ENCODE assay signal across 1 cellular context in genomic region chr18:57475903-57476302, GRCh38.
TF ChIP-seq lines count a peak whose summit lies in the region.

No MANE protein-coding gene starts in this region.

TF ChIP-seq in GM23338, 12 proteins besides CTCF, POLR2A, EP300 and RAD21 (continued from another document):
- TF ChIP-seq, protein P1, sequence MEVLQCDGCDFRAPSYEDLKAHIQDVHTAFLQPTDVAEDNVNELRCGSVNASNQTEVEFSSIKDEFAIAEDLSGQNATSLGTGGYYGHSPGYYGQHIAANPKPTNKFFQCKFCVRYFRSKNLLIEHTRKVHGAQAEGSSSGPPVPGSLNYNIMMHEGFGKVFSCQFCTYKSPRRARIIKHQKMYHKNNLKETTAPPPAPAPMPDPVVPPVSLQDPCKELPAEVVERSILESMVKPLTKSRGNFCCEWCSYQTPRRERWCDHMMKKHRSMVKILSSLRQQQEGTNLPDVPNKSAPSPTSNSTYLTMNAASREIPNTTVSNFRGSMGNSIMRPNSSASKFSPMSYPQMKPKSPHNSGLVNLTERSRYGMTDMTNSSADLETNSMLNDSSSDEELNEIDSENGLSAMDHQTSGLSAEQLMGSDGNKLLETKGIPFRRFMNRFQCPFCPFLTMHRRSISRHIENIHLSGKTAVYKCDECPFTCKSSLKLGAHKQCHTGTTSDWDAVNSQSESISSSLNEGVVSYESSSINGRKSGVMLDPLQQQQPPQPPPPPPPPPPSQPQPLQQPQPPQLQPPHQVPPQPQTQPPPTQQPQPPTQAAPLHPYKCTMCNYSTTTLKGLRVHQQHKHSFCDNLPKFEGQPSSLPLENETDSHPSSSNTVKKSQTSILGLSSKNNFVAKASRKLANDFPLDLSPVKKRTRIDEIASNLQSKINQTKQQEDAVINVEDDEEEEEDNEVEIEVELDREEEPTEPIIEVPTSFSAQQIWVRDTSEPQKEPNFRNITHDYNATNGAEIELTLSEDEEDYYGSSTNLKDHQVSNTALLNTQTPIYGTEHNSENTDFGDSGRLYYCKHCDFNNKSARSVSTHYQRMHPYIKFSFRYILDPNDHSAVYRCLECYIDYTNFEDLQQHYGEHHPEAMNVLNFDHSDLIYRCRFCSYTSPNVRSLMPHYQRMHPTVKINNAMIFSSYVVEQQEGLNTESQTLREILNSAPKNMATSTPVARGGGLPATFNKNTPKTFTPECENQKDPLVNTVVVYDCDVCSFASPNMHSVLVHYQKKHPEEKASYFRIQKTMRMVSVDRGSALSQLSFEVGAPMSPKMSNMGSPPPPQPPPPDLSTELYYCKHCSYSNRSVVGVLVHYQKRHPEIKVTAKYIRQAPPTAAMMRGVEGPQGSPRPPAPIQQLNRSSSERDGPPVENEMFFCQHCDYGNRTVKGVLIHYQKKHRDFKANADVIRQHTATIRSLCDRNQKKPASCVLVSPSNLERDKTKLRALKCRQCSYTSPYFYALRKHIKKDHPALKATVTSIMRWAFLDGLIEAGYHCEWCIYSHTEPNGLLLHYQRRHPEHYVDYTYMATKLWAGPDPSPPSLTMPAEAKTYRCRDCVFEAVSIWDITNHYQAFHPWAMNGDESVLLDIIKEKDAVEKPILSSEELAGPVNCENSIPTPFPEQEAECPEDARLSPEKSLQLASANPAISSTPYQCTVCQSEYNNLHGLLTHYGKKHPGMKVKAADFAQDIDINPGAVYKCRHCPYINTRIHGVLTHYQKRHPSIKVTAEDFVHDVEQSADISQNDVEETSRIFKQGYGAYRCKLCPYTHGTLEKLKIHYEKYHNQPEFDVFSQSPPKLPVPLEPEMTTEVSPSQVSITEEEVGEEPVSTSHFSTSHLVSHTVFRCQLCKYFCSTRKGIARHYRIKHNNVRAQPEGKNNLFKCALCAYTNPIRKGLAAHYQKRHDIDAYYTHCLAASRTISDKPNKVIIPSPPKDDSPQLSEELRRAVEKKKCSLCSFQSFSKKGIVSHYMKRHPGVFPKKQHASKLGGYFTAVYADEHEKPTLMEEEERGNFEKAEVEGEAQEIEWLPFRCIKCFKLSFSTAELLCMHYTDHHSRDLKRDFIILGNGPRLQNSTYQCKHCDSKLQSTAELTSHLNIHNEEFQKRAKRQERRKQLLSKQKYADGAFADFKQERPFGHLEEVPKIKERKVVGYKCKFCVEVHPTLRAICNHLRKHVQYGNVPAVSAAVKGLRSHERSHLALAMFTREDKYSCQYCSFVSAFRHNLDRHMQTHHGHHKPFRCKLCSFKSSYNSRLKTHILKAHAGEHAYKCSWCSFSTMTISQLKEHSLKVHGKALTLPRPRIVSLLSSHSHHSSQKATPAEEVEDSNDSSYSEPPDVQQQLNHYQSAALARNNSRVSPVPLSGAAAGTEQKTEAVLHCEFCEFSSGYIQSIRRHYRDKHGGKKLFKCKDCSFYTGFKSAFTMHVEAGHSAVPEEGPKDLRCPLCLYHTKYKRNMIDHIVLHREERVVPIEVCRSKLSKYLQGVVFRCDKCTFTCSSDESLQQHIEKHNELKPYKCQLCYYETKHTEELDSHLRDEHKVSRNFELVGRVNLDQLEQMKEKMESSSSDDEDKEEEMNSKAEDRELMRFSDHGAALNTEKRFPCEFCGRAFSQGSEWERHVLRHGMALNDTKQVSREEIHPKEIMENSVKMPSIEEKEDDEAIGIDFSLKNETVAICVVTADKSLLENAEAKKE (CRISPR knock-in tag; IDR thresholded peaks at IDR 0.05) = no peak
- TF ChIP-seq POLR2AphosphoS5 (IDR thresholded peaks at IDR 0.05; ENCODE audit: low read depth) = no peak
